In the genomic region with DNA sequence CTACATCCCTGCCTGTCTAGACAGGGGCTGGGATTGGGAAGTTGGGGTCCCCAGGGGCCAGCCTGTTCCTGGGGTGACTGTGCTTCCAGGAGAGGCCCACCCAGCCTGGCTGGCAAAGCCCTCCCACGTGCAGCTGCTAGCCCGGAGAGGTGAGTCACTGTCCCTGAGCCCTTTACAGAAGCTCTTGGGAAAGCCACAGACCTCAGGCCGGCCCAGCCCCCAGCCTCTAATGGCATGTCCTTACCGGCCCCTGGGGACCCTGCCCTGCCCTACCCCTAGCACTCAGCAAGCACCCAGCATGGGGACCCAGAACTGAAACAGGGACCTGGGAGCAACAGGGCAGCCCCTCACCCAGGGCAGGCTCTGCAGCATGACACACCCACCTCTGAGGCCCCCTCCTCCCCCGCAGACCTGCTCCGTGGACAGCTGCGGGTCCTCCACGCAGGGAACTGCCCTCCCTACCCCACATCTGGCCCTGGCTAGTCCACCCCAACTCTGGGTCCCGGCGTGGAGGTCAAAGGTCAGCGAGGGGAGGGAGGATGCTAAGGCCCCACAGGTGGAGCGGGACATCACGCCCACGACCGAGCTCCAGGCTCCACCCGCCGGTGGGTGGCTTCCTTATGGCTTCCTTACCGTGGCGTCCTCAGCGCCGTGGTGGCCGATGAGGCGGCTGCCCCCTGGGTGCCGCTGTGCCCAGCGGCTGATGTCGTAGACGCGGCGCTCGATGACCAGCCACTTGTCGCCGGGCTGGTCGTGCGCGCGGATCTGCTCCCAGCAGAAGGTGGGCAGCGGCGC, we compare ENCODE assay signal across 8 cellular contexts. TPM values are rescaled to one million over a fixed set of nuclear protein-coding genes. Genes with fewer than 3 reads are reported as not detected.
DNase-seq lines count a peak whose midpoint lies in the region; ATAC-seq, FAIRE-seq and TF ChIP-seq lines count a peak whose summit lies in the region.

No MANE protein-coding gene starts in this region.

- peaks cover 0 to 21% of the 10 kb centered on the region in 2 donors for H3K4me1 ChIP-seq in muscle layer of duodenum (ENCODE audit: control insufficient read depth in 1 of 2, insufficient read depth in 2 of 2, low read length in 2 of 2)
- no peaks in the 10 kb centered on the region for H3K4me1 ChIP-seq in urinary bladder (ENCODE audit: insufficient read depth)

- H3K36me3 ChIP-seq in muscle layer of duodenum (ENCODE audit: control insufficient read depth in 1 of 2, insufficient read depth in 2 of 2, low read length in 2 of 2) (no peaks in the 10 kb centered on the region), urinary bladder (ENCODE audit: insufficient read depth) (no peaks in the 10 kb centered on the region)

- peak overlapping the region; percentile 76 to 79 for H3K4me3 ChIP-seq in muscle layer of duodenum (ENCODE audit: low read depth in 1 of 2, low read length in 2 of 2)
- peak overlapping the region; percentile 68 for H3K4me3 ChIP-seq in urinary bladder (ENCODE audit: low read depth, low read length)

- no peaks in the 10 kb centered on the region for H3K27me3 ChIP-seq in muscle layer of duodenum (ENCODE audit: low read depth, low read length)

- no peak for FAIRE-seq in H54 (lab: Jason Lieb, UNC)

- H3K27ac ChIP-seq in muscle layer of duodenum (ENCODE audit: low read length) = peak overlapping the region; percentile 8
- peak overlapping the region; percentile 68 for H3K27ac ChIP-seq in urinary bladder (ENCODE audit: low read depth)

- H3K9me3 ChIP-seq in muscle layer of duodenum (ENCODE audit: control insufficient read depth in 1 of 2, low read length in 2 of 2) = no peaks in the 10 kb centered on the region

- peak; percentile 85 for DNase-seq in GM03348 (ENCODE audit: low spot score)
- peak; percentile 66 for DNase-seq in H54 (ENCODE audit: insufficient read length, low spot score)
- DNase-seq in MV-4-11 (lab: John Stamatoyannopoulos, UW) = peak; percentile 39
- DNase-seq in activated CD8-positive, alpha-beta memory T cell treated with anti-CD3 and anti-CD28 coated beads for 24 hours = peak; percentile 63
- no peak for DNase-seq in NCI-H1105 treated with DMSO at 0.1 percent for 48 hours (lab: John Stamatoyannopoulos, UW)

- no peak for TF ChIP-seq POLR2A in H54 (IDR thresholded peaks at IDR 0.05; ENCODE audit: low read depth, low read length)

- WGBS in urinary bladder = 1% methylated on average over 38 of the region's 38 CpGs

- peak; percentile 10 for ATAC-seq in esophagus mucosa

RNA-seq across cellular contexts. Expression of a gene that starts 0.6 kb away (rescaled TPM):
- total RNA-seq in esophagus mucosa = 3.0 TPM
- total RNA-seq in urinary bladder = 17.8 TPM
- 43.5 TPM for polyA plus RNA-seq in urinary bladder

RNA-seq across cellular contexts. Expression of a gene that starts 26.6 kb away (rescaled TPM):
- 0.88 TPM for total RNA-seq in esophagus mucosa
- total RNA-seq in urinary bladder = 13.0 TPM
- 30.6 TPM for polyA plus RNA-seq in urinary bladder

RNA-seq across cellular contexts. Expression of a gene that starts 59.4 kb away (rescaled TPM):
- total RNA-seq in esophagus mucosa (0.44 TPM), urinary bladder (2.0 TPM)
- 6.7 TPM for polyA plus RNA-seq in urinary bladder
